In genomic region chr3:49649576-49649975, GRCh38 we compare ENCODE assay signal across 17 cellular contexts.
"Had no signal": no experiment of that assay in that cellular context is flagged by ENCODE, and none has a peak within 500 bp of the region (broad histone marks: within the 10 kb centered on the region; RNA-seq: fewer than 3 reads in every experiment).

No MANE protein-coding gene starts in this region.

- H3K27me3 ChIP-seq: ascending aorta, left lung had no signal

- H3K27ac ChIP-seq: ascending aorta, left lung, prostate gland, thoracic aorta had no signal

- DNase-seq: activated CD4-positive, alpha-beta T cell treated with anti-CD3 and anti-CD28 coated beads for 36 hours; activated CD4-positive, alpha-beta T cell treated with anti-CD3 and anti-CD28 coated beads, Interleukin-2, amount 50 U/mL, for 48 hours; activated CD8-positive, alpha-beta memory T cell treated with anti-CD3 and anti-CD28 coated beads, Interleukin-2, amount 10 ng/mL, durations not matched to agents 7 days and 5 days; activated naive CD4-positive, alpha-beta T cell; foreskin melanocyte; glutamatergic neuron; hypothalamus; mammary epithelial cell; nephron progenitor cell; occipital lobe; right cardiac atrium; stimulated activated CD4-positive, alpha-beta T cell treated with anti-CD3 and anti-CD28 coated beads, Interleukin-4, amount 100 ng/mL, for 24 hours; T-cell had no signal

- H3K4me1 ChIP-seq: left lung, prostate gland had no signal

- H3K9me3 ChIP-seq: ascending aorta, left lung, prostate gland, thoracic aorta had no signal

- H3K4me3 ChIP-seq: ascending aorta, left lung, prostate gland, thoracic aorta had no signal

- H3K36me3 ChIP-seq: ascending aorta, left lung, prostate gland, thoracic aorta had no signal
